8 cellular contexts compared by ENCODE assay signal in genomic region chr15:31265871-31266711, GRCh38.
DNase-seq lines count a peak whose midpoint lies in the region; ATAC-seq and TF ChIP-seq lines count a peak whose summit lies in the region.

No MANE protein-coding gene starts in this region.

- intact Hi-C loops in dendritic cell treated with granulocyte-macrophage colony-stimulating factor and Interleukin-4, amounts not matched to agents 40 ng/mL and 50 ng/mL, for 4 days (cut with micrococcal nuclease), result no loop called here

- peaks cover 100% of the 10 kb centered on the region for H3K4me1 Mint-ChIP-seq in dendritic cell treated with granulocyte-macrophage colony-stimulating factor and Interleukin-4, amounts not matched to agents 40 ng/mL and 50 ng/mL, for 4 days (ENCODE audit: low read depth)

- no peak overlapping the region for H3K27ac ChIP-seq in osteoblast (ENCODE audit: low read depth, low read length)

- peak; percentile 53 for ATAC-seq in GM19438 (IDR thresholded peaks at IDR 0.05; ENCODE audit: low read depth, unreplicated experiment)
- ATAC-seq in HG03469 (IDR thresholded peaks at IDR 0.05; ENCODE audit: unreplicated experiment), result peak; percentile 46

- TF ChIP-seq CTCF in osteoblast (IDR thresholded peaks at IDR 0.05; ENCODE audit: extremely low read depth, low read depth, low read length), result no peak

- H3K9me3 Mint-ChIP-seq in dendritic cell treated with granulocyte-macrophage colony-stimulating factor and Interleukin-4, amounts not matched to agents 40 ng/mL and 50 ng/mL, for 4 days, result no peaks in the 10 kb centered on the region

- H2AFZ ChIP-seq in osteoblast (ENCODE audit: low read length), result peak overlapping the region; percentile 23

- no peaks in the 10 kb centered on the region for H3K27me3 Mint-ChIP-seq in dendritic cell treated with granulocyte-macrophage colony-stimulating factor and Interleukin-4, amounts not matched to agents 40 ng/mL and 50 ng/mL, for 4 days

- H3K4me3 ChIP-seq in osteoblast (ENCODE audit: insufficient read depth, low read length) (no peak overlapping the region), HAP-1 (no peak overlapping the region)

- H3K4me3 Mint-ChIP-seq in dendritic cell treated with granulocyte-macrophage colony-stimulating factor and Interleukin-4, amounts not matched to agents 40 ng/mL and 50 ng/mL, for 4 days, result peak overlapping the region; percentile 10

- no peaks in the 10 kb centered on the region for H4K20me1 ChIP-seq in osteoblast (ENCODE audit: insufficient read depth, low read length)

- H3K79me2 ChIP-seq in osteoblast (ENCODE audit: insufficient read depth, low read length), result no peaks in the 10 kb centered on the region

- DNase-seq in CD1c-positive myeloid dendritic cell (ENCODE audit: extremely low spot score) (peak; percentile 87), osteoblast (ENCODE audit: insufficient read length, low spot score, missing footprints) (peak; percentile 66), HAP-1 (ENCODE audit: low spot score in 2 of 2) (no peak), NCI-H2171 (lab: John Stamatoyannopoulos, UW) (no peak)
- DNase-seq in activated CD4-positive, CD25-positive, alpha-beta regulatory T cell treated with anti-CD3 and anti-CD28 coated beads, Interleukin-2, amount 50 U/mL, for 16 hours (ENCODE audit: low read depth, low spot score), result peak; percentile 40

- H3K36me3 Mint-ChIP-seq in dendritic cell treated with granulocyte-macrophage colony-stimulating factor and Interleukin-4, amounts not matched to agents 40 ng/mL and 50 ng/mL, for 4 days (ENCODE audit: low read depth), result no peaks in the 10 kb centered on the region

- no peak overlapping the region for H3K4me2 ChIP-seq in osteoblast (ENCODE audit: insufficient read depth, low read length)

- peak overlapping the region; percentile 95 for H3K27ac Mint-ChIP-seq in dendritic cell treated with granulocyte-macrophage colony-stimulating factor and Interleukin-4, amounts not matched to agents 40 ng/mL and 50 ng/mL, for 4 days

- H3K4me1 ChIP-seq in osteoblast (ENCODE audit: insufficient read depth, low read length) (no peaks in the 10 kb centered on the region), HAP-1 (no peaks in the 10 kb centered on the region)

- in situ Hi-C loops in HAP-1 (cut with MboI; ENCODE audit: low sequenced_read_pairs), result no loop called here

- H3K36me3 ChIP-seq in osteoblast (ENCODE audit: insufficient read depth, low read length) (no peaks in the 10 kb centered on the region), HAP-1 (replicated peaks) (no peaks in the 10 kb centered on the region)

- H3K27me3 ChIP-seq in osteoblast (ENCODE audit: insufficient read depth, low read length), result no peaks in the 10 kb centered on the region
- no peaks in the 10 kb centered on the region for H3K27me3 ChIP-seq in HAP-1 (ENCODE audit: low read depth)

- no peaks in the 10 kb centered on the region for H3K9me3 ChIP-seq in osteoblast (ENCODE audit: low read depth, low read length)
- H3K9me3 ChIP-seq in HAP-1, result no peaks in the 10 kb centered on the region

Comparison
In these comparisons a context has a peak if more than half of its experiments do, and no peak if none do; other contexts are left out.
1. DNase-seq: peak in CD1c-positive myeloid dendritic cell (single experiment), activated CD4-positive, CD25-positive, alpha-beta regulatory T cell treated with anti-CD3 and anti-CD28 coated beads, Interleukin-2, amount 50 U/mL, for 16 hours (single experiment) and osteoblast (single experiment); none in HAP-1 (0 of 2) and NCI-H2171 (single experiment).